2 cellular contexts compared by ENCODE assay signal in the genomic region with DNA sequence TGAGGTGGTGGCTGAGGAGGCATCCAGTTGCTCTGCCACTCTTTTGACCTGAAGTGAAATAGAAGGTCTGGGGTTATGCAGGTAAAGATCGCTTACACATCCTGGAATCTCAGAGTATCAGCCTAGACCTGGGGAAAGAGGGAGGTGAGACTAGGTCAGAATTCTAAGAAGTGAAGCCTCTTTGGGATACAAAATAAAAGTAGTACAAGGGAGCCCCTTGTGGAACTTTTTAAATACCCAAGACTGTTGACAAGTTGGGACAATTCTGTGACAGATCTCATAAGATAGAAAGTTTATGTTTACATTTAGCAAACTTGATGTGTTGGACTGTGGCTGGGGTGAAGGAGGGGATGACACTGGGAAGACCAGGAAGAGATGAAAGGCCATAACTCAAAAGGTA.
TF ChIP-seq lines count a peak whose summit lies in the region.

No MANE protein-coding gene starts in this region.

TF ChIP-seq in WTC11, 78 proteins besides CTCF, POLR2A, EP300 and RAD21 (continued from another document):
- TF ChIP-seq, protein P1, sequence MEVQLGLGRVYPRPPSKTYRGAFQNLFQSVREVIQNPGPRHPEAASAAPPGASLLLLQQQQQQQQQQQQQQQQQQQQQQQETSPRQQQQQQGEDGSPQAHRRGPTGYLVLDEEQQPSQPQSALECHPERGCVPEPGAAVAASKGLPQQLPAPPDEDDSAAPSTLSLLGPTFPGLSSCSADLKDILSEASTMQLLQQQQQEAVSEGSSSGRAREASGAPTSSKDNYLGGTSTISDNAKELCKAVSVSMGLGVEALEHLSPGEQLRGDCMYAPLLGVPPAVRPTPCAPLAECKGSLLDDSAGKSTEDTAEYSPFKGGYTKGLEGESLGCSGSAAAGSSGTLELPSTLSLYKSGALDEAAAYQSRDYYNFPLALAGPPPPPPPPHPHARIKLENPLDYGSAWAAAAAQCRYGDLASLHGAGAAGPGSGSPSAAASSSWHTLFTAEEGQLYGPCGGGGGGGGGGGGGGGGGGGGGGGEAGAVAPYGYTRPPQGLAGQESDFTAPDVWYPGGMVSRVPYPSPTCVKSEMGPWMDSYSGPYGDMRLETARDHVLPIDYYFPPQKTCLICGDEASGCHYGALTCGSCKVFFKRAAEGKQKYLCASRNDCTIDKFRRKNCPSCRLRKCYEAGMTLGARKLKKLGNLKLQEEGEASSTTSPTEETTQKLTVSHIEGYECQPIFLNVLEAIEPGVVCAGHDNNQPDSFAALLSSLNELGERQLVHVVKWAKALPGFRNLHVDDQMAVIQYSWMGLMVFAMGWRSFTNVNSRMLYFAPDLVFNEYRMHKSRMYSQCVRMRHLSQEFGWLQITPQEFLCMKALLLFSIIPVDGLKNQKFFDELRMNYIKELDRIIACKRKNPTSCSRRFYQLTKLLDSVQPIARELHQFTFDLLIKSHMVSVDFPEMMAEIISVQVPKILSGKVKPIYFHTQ (CRISPR knock-in tag; IDR thresholded peaks at IDR 0.05) = no peak

TF ChIP-seq in HepG2, 621 proteins besides CTCF, POLR2A, EP300 and RAD21 (continued from another document):
- TF ChIP-seq, protein P2, sequence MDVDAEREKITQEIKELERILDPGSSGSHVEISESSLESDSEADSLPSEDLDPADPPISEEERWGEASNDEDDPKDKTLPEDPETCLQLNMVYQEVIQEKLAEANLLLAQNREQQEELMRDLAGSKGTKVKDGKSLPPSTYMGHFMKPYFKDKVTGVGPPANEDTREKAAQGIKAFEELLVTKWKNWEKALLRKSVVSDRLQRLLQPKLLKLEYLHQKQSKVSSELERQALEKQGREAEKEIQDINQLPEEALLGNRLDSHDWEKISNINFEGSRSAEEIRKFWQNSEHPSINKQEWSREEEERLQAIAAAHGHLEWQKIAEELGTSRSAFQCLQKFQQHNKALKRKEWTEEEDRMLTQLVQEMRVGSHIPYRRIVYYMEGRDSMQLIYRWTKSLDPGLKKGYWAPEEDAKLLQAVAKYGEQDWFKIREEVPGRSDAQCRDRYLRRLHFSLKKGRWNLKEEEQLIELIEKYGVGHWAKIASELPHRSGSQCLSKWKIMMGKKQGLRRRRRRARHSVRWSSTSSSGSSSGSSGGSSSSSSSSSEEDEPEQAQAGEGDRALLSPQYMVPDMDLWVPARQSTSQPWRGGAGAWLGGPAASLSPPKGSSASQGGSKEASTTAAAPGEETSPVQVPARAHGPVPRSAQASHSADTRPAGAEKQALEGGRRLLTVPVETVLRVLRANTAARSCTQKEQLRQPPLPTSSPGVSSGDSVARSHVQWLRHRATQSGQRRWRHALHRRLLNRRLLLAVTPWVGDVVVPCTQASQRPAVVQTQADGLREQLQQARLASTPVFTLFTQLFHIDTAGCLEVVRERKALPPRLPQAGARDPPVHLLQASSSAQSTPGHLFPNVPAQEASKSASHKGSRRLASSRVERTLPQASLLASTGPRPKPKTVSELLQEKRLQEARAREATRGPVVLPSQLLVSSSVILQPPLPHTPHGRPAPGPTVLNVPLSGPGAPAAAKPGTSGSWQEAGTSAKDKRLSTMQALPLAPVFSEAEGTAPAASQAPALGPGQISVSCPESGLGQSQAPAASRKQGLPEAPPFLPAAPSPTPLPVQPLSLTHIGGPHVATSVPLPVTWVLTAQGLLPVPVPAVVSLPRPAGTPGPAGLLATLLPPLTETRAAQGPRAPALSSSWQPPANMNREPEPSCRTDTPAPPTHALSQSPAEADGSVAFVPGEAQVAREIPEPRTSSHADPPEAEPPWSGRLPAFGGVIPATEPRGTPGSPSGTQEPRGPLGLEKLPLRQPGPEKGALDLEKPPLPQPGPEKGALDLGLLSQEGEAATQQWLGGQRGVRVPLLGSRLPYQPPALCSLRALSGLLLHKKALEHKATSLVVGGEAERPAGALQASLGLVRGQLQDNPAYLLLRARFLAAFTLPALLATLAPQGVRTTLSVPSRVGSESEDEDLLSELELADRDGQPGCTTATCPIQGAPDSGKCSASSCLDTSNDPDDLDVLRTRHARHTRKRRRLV (CRISPR knock-in tag; IDR thresholded peaks at IDR 0.05) = no peak
- no peak for TF ChIP-seq GABPA (IDR thresholded peaks at IDR 0.05; ENCODE audit: low read depth, low read length)
- 0 out of 2 replicates have a peak, but pooled peaks have one; percentile 3 for TF ChIP-seq GABPA (CRISPR knock-in tag; IDR thresholded peaks at IDR 0.05; ENCODE audit: low read depth)
- TF ChIP-seq ZNF841 (CRISPR knock-in tag; IDR thresholded peaks at IDR 0.05; ENCODE audit: borderline replicate concordance) = no peak
- no peak for TF ChIP-seq KMT2B (CRISPR knock-in tag; IDR thresholded peaks at IDR 0.05)
- TF ChIP-seq SRSF1 (optimal IDR thresholded peaks at IDR 0.05; ENCODE audit: low read depth, low read length) = no peak
- peak; percentile 73 for TF ChIP-seq STAG1 (CRISPR knock-in tag; IDR thresholded peaks at IDR 0.05)
- TF ChIP-seq, protein P3, sequence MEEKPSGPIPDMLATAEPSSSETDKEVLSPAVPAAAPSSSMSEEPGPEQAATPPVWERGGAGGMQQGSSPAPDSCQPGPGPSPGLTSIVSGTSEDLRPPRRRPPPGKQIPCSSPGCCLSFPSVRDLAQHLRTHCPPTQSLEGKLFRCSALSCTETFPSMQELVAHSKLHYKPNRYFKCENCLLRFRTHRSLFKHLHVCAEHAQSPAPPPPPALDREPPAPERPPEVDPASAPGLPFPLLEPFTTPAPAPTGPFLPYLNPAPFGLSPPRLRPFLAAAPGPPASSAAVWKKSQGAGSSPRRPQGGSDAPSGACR (CRISPR knock-in tag; IDR thresholded peaks at IDR 0.05) = no peak
- peak; percentile 17; the same call in 1 of the 2 replicates for TF ChIP-seq MEF2D (CRISPR knock-in tag; IDR thresholded peaks at IDR 0.05)
- TF ChIP-seq, protein P4, sequence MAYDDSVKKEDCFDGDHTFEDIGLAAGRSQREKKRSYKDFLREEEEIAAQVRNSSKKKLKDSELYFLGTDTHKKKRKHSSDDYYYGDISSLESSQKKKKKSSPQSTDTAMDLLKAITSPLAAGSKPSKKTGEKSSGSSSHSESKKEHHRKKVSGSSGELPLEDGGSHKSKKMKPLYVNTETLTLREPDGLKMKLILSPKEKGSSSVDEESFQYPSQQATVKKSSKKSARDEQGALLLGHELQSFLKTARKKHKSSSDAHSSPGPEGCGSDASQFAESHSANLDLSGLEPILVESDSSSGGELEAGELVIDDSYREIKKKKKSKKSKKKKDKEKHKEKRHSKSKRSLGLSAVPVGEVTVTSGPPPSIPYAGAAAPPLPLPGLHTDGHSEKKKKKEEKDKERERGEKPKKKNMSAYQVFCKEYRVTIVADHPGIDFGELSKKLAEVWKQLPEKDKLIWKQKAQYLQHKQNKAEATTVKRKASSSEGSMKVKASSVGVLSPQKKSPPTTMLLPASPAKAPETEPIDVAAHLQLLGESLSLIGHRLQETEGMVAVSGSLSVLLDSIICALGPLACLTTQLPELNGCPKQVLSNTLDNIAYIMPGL (CRISPR knock-in tag; IDR thresholded peaks at IDR 0.05; ENCODE audit: borderline replicate concordance in 1 of 2, low read depth in 1 of 2) = peak in 1 of 2 experiments; percentile 57; a peak in 2 of 4 replicates
- TF ChIP-seq, protein P5, sequence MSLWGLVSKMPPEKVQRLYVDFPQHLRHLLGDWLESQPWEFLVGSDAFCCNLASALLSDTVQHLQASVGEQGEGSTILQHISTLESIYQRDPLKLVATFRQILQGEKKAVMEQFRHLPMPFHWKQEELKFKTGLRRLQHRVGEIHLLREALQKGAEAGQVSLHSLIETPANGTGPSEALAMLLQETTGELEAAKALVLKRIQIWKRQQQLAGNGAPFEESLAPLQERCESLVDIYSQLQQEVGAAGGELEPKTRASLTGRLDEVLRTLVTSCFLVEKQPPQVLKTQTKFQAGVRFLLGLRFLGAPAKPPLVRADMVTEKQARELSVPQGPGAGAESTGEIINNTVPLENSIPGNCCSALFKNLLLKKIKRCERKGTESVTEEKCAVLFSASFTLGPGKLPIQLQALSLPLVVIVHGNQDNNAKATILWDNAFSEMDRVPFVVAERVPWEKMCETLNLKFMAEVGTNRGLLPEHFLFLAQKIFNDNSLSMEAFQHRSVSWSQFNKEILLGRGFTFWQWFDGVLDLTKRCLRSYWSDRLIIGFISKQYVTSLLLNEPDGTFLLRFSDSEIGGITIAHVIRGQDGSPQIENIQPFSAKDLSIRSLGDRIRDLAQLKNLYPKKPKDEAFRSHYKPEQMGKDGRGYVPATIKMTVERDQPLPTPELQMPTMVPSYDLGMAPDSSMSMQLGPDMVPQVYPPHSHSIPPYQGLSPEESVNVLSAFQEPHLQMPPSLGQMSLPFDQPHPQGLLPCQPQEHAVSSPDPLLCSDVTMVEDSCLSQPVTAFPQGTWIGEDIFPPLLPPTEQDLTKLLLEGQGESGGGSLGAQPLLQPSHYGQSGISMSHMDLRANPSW (CRISPR knock-in tag; IDR thresholded peaks at IDR 0.05; ENCODE audit: borderline replicate concordance) = 0 out of 2 replicates have a peak, but pooled peaks have one; percentile 2
- peak; percentile 5; the same call in 1 of the 2 replicates for TF ChIP-seq SNAPC2 (CRISPR knock-in tag; IDR thresholded peaks at IDR 0.05)
- TF ChIP-seq TGIF2 (CRISPR knock-in tag; IDR thresholded peaks at IDR 0.05) = 0 out of 2 replicates have a peak, but pooled peaks have one; percentile 7
- TF ChIP-seq, protein P6, sequence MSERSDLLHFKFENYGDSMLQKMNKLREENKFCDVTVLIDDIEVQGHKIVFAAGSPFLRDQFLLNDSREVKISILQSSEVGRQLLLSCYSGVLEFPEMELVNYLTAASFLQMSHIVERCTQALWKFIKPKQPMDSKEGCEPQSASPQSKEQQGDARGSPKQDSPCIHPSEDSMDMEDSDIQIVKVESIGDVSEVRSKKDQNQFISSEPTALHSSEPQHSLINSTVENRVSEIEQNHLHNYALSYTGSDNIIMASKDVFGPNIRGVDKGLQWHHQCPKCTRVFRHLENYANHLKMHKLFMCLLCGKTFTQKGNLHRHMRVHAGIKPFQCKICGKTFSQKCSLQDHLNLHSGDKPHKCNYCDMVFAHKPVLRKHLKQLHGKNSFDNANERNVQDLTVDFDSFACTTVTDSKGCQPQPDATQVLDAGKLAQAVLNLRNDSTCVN (CRISPR knock-in tag; IDR thresholded peaks at IDR 0.05; ENCODE audit: borderline replicate concordance) = peak; percentile 9; the same call in 1 of the 2 replicates
TF ChIP-seq in HepG2: peak in this region for 14.
